8 cellular contexts compared by ENCODE assay signal in genomic region chr1:6259491-6260362, GRCh38. TPM values are rescaled to one million over a fixed set of nuclear protein-coding genes. Genes with fewer than 3 reads are reported as not detected.
DNase-seq lines count a peak whose midpoint lies in the region; ATAC-seq lines count a peak whose summit lies in the region.

No MANE protein-coding gene starts in this region.

- H3K4me3 Mint-ChIP-seq in natural killer cell treated with Interleukin-12 subunit alpha and Interleukin-12 subunit beta and Interleukin-15 and Interleukin-18, amount 100 ng/mL, for 72 hours: peak overlapping the region; percentile 34

- DNase-seq in EH (ENCODE audit: low read depth) (peak; percentile 82), OCI-M1 (lab: John Stamatoyannopoulos, UW) (peak; percentile 75), activated T-cell treated with anti-CD3 and anti-CD28 coated beads for 48 hours (ENCODE audit: low read depth) (peak; percentile 78)
- DNase-seq in natural killer cell treated with Interleukin-12 subunit alpha and Interleukin-12 subunit beta and Interleukin-15 and Interleukin-18, amount 100 ng/mL, for 72 hours (ENCODE audit: low spot score): peak; percentile 94
- DNase-seq in stimulated activated naive CD4-positive, alpha-beta T cell (lab: John Stamatoyannopoulos, UW): peak; percentile 45 to 74 (median 62)

- H3K27ac Mint-ChIP-seq in natural killer cell treated with Interleukin-12 subunit alpha and Interleukin-12 subunit beta and Interleukin-15 and Interleukin-18, amount 100 ng/mL, for 72 hours: no peak overlapping the region

- ATAC-seq in HG03135 (IDR thresholded peaks at IDR 0.05; ENCODE audit: unreplicated experiment) (peak; percentile 44), esophagus mucosa (peak; percentile 70), HG02884 (IDR thresholded peaks at IDR 0.05; ENCODE audit: unreplicated experiment) (no peak)
- ATAC-seq in natural killer cell treated with Interleukin-12 subunit alpha and Interleukin-12 subunit beta and Interleukin-15 and Interleukin-18, amount 100 ng/mL, for 72 hours: peak; percentile 73 to 84

- H3K36me3 Mint-ChIP-seq in natural killer cell treated with Interleukin-12 subunit alpha and Interleukin-12 subunit beta and Interleukin-15 and Interleukin-18, amount 100 ng/mL, for 72 hours: no peaks in the 10 kb centered on the region

- no peaks in the 10 kb centered on the region for H3K9me3 Mint-ChIP-seq in natural killer cell treated with Interleukin-12 subunit alpha and Interleukin-12 subunit beta and Interleukin-15 and Interleukin-18, amount 100 ng/mL, for 72 hours

- H3K4me1 Mint-ChIP-seq in natural killer cell treated with Interleukin-12 subunit alpha and Interleukin-12 subunit beta and Interleukin-15 and Interleukin-18, amount 100 ng/mL, for 72 hours (ENCODE audit: low read depth in 2 of 2): peaks cover 0 to 3% of the 10 kb centered on the region in 2 donors

- no peaks in the 10 kb centered on the region for H3K27me3 Mint-ChIP-seq in natural killer cell treated with Interleukin-12 subunit alpha and Interleukin-12 subunit beta and Interleukin-15 and Interleukin-18, amount 100 ng/mL, for 72 hours

RNA-seq across cellular contexts. Expression of gene GPR153, which starts 1.2 kb away (rescaled TPM):
- 9.1 TPM for total RNA-seq in esophagus mucosa
- 1 to 10 TPM; 4.6 to 5.6 TPM for total RNA-seq in natural killer cell treated with Interleukin-12 subunit alpha and Interleukin-12 subunit beta and Interleukin-15 and Interleukin-18, amount 100 ng/mL, for 72 hours

RNA-seq across cellular contexts. Expression of gene HES3, which starts 15.7 kb away (rescaled TPM):
- total RNA-seq in esophagus mucosa: not detected
- total RNA-seq in natural killer cell treated with Interleukin-12 subunit alpha and Interleukin-12 subunit beta and Interleukin-15 and Interleukin-18, amount 100 ng/mL, for 72 hours: not detected

RNA-seq across cellular contexts. Expression of gene ICMT, which starts 24.0 kb away (rescaled TPM):
- 40.3 TPM for total RNA-seq in esophagus mucosa
- 10 to 100 TPM; 44.1 to 71.4 TPM for total RNA-seq in natural killer cell treated with Interleukin-12 subunit alpha and Interleukin-12 subunit beta and Interleukin-15 and Interleukin-18, amount 100 ng/mL, for 72 hours

RNA-seq across cellular contexts. Expression of gene RNF207, which starts 53.8 kb away (rescaled TPM):
- 10.8 TPM for total RNA-seq in esophagus mucosa
- total RNA-seq in natural killer cell treated with Interleukin-12 subunit alpha and Interleukin-12 subunit beta and Interleukin-15 and Interleukin-18, amount 100 ng/mL, for 72 hours: 10 to 100 TPM in 1 of 2 donors, 1 to 10 TPM in 1; 4.2 to 14.2 TPM
